ENCODE assay signal across 15 cellular contexts in genomic region chr17:3763777-3764170, GRCh38. TPM values are rescaled to one million over a fixed set of nuclear protein-coding genes. Genes with fewer than 3 reads are reported as not detected.
DNase-seq lines count a peak whose midpoint lies in the region; ATAC-seq, FAIRE-seq and TF ChIP-seq lines count a peak whose summit lies in the region.
"Had no signal": no experiment of that assay in that cellular context is flagged by ENCODE, and none has a peak within 500 bp of the region (broad histone marks: within the 10 kb centered on the region; RNA-seq: fewer than 3 reads in every experiment).

No MANE protein-coding gene starts in this region.

- H3K4me1 ChIP-seq in pancreas = no peaks in the 10 kb centered on the region
- H3K4me1 ChIP-seq: adrenal gland, thyroid gland had no signal

- H3K36me3 ChIP-seq in pancreas = no peaks in the 10 kb centered on the region
- H3K36me3 ChIP-seq: adrenal gland, thyroid gland had no signal

- peaks cover 2% of the 10 kb centered on the region for H3K9me3 Mint-ChIP-seq in CD4-positive, alpha-beta T cell
- peaks cover 0 to 13% of the 10 kb centered on the region in 2 donors for H3K9me3 Mint-ChIP-seq in activated naive CD4-positive, alpha-beta T cell treated with anti-CD3 and anti-CD28 coated beads, Interleukin-2, amount 50 U/mL, for 72 hours
- H3K9me3 Mint-ChIP-seq in naive thymus-derived CD8-positive, alpha-beta T cell = peaks cover 0 to 4% (median 0%) of the 10 kb centered on the region in 9 donors

- H3K27ac Mint-ChIP-seq in CD4-positive, alpha-beta T cell = peak overlapping the region; percentile 74
- peak overlapping the region; percentile 81 to 92 for H3K27ac Mint-ChIP-seq in activated naive CD4-positive, alpha-beta T cell treated with anti-CD3 and anti-CD28 coated beads, Interleukin-2, amount 50 U/mL, for 72 hours
- H3K27ac Mint-ChIP-seq in naive thymus-derived CD8-positive, alpha-beta T cell = peak overlapping the region in 9 of 10 donors; percentile 41 to 98 (median 83)

- no peak for ATAC-seq in CD4-positive, alpha-beta T cell (ENCODE audit: poor library complexity)
- no peak for ATAC-seq in activated naive CD4-positive, alpha-beta T cell treated with anti-CD3 and anti-CD28 coated beads, Interleukin-2, amount 50 U/mL, for 72 hours
- ATAC-seq in naive thymus-derived CD8-positive, alpha-beta T cell = no peak
- no peak for ATAC-seq in pancreas

- CTCF ChIA-PET in CD4-positive, alpha-beta T cell (lab: Charles Lee) = interaction anchor here (0.9 kb wide), 1 partner anchor 26 kb away, joined by 3 read pairs; no protein-coding TSS in a partner anchor

- no peaks in the 10 kb centered on the region for H3K27me3 Mint-ChIP-seq in CD4-positive, alpha-beta T cell
- H3K27me3 Mint-ChIP-seq in naive thymus-derived CD8-positive, alpha-beta T cell = no peaks in the 10 kb centered on the region

- FAIRE-seq in frontal cortex (lab: Jason Lieb, UNC) = no peak
- FAIRE-seq in pancreas (lab: Jason Lieb, UNC) = no peak
- FAIRE-seq: HTR-8/SVneo had no signal

- POLR2A ChIA-PET in CD4-positive, alpha-beta T cell (lab: Charles Lee) = no interaction called here
- POLR2A ChIA-PET in naive thymus-derived CD8-positive, alpha-beta T cell (lab: Charles Lee) = interaction anchor here (1.2 to 1.6 kb wide), 3 partner anchors 9 to 25 kb away, joined by 4 to 8 read pairs (median 7); no protein-coding TSS in a partner anchor

- TF ChIP-seq CTCF in CD4-positive, alpha-beta T cell (IDR thresholded peaks at IDR 0.05) = no peak
- no peak for TF ChIP-seq CTCF in GM12865 (IDR thresholded peaks at IDR 0.05; ENCODE audit: insufficient read depth, low read depth, low read length, missing control alignments)
- TF ChIP-seq CTCF in pancreas (IDR thresholded peaks at IDR 0.05) = no peak

- no peak for DNase-seq in CD4-positive, alpha-beta T cell
- DNase-seq in GM12865 (ENCODE audit: low read depth) (no peak), frontal cortex (ENCODE audit: low spot score in 2 of 2) (no peak), activated gamma-delta T cell treated with Interleukin-2 at 50 U/mL for 16 hours (no peak), germinal center (ENCODE audit: low spot score) (no peak), pancreas (no peak)
- no peak for DNase-seq in activated naive CD4-positive, alpha-beta T cell treated with anti-CD3 and anti-CD28 coated beads, Interleukin-2, amount 50 U/mL, for 72 hours (ENCODE audit: low spot score in 2 of 2)
- DNase-seq in naive thymus-derived CD8-positive, alpha-beta T cell = peak in 1 of 10 donors; percentile 31
- DNase-seq: cerebellar nuclear complex, head of caudate nucleus, kidney glomerular epithelial cell, thyroid gland had no signal

- no peak overlapping the region for H3K27ac ChIP-seq in CD4-positive, alpha-beta T cell (ENCODE audit: low read depth, low read length)
- H3K27ac ChIP-seq in pancreas = no peak overlapping the region
- H3K27ac ChIP-seq: adrenal gland, epithelial cell of prostate, thyroid gland had no signal

- H3K27me3 ChIP-seq in CD4-positive, alpha-beta T cell (ENCODE audit: control insufficient read depth, insufficient read depth, low read length) = no peaks in the 10 kb centered on the region
- H3K27me3 ChIP-seq in pancreas = no peaks in the 10 kb centered on the region
- H3K27me3 ChIP-seq: adrenal gland, thyroid gland had no signal

- no peaks in the 10 kb centered on the region for H3K36me3 Mint-ChIP-seq in CD4-positive, alpha-beta T cell (ENCODE audit: low read depth)
- peaks cover 11 to 22% of the 10 kb centered on the region in 2 donors for H3K36me3 Mint-ChIP-seq in activated naive CD4-positive, alpha-beta T cell treated with anti-CD3 and anti-CD28 coated beads, Interleukin-2, amount 50 U/mL, for 72 hours
- peaks cover 0 to 10% (median 0%) of the 10 kb centered on the region in 3 donors for H3K36me3 Mint-ChIP-seq in naive thymus-derived CD8-positive, alpha-beta T cell

- intact Hi-C loops in CD4-positive, alpha-beta T cell (cut with DNase I, micrococcal nuclease) = no loop called here
- intact Hi-C loops in pancreas (cut with DNase I) = no loop called here

- no peaks in the 10 kb centered on the region for H3K9me3 ChIP-seq in CD4-positive, alpha-beta T cell (ENCODE audit: control insufficient read depth, low read length)
- no peaks in the 10 kb centered on the region for H3K9me3 ChIP-seq in pancreas
- H3K9me3 ChIP-seq: adrenal gland, thyroid gland had no signal

- 66 to 67% methylated on average over 3 of the region's 3 CpGs for WGBS in pancreas, 2 donors

- peak overlapping the region; percentile 54 for H3K4me3 Mint-ChIP-seq in CD4-positive, alpha-beta T cell
- peak overlapping the region in 7 of 10 donors; percentile 49 to 91 (median 61) for H3K4me3 Mint-ChIP-seq in naive thymus-derived CD8-positive, alpha-beta T cell

- H3K4me1 Mint-ChIP-seq in CD4-positive, alpha-beta T cell (ENCODE audit: low read depth) = peaks cover 51% of the 10 kb centered on the region
- H3K4me1 Mint-ChIP-seq in naive thymus-derived CD8-positive, alpha-beta T cell = peaks cover 30 to 66% (median 63%) of the 10 kb centered on the region in 4 donors

- H3K4me3 ChIP-seq in GM12865 (ENCODE audit: low read depth, low read length) (peak overlapping the region; percentile 36), pancreas (no peak overlapping the region)
- H3K4me3 ChIP-seq: adrenal gland, thyroid gland had no signal

RNA-seq across cellular contexts. Expression of gene ITGAE, which starts 37.2 kb away (rescaled TPM):
- total RNA-seq in CD4-positive, alpha-beta T cell = 10 to 100 TPM; 15.8 to 18.3 TPM
- 10 to 100 TPM; 36.7 to 48.0 TPM for total RNA-seq in activated naive CD4-positive, alpha-beta T cell treated with anti-CD3 and anti-CD28 coated beads, Interleukin-2, amount 50 U/mL, for 72 hours
- 10 to 100 TPM; 24.5 to 26.8 TPM for total RNA-seq in naive thymus-derived CD8-positive, alpha-beta T cell
- 10 to 100 TPM; 52.7 to 58.1 (median 55.6) TPM for polyA plus RNA-seq in naive thymus-derived CD8-positive, alpha-beta T cell
- 11.0 TPM for total RNA-seq in frontal cortex
- 1 to 10 TPM; 4.4 to 9.7 (median 6.7) TPM for total RNA-seq in pancreas
- 10 to 100 TPM; 19.3 to 29.0 TPM for polyA plus RNA-seq in pancreas

RNA-seq across cellular contexts. Expression of gene HASPIN, which starts 40.1 kb away (rescaled TPM):
- total RNA-seq in CD4-positive, alpha-beta T cell = under 1 TPM; 0.22 to 0.25 TPM
- total RNA-seq in activated naive CD4-positive, alpha-beta T cell treated with anti-CD3 and anti-CD28 coated beads, Interleukin-2, amount 50 U/mL, for 72 hours = 10 to 100 TPM; 24.0 to 26.6 TPM
- under 1 TPM; 0.38 to 0.57 TPM for total RNA-seq in naive thymus-derived CD8-positive, alpha-beta T cell
- under 1 TPM in 2 of 3 donors, not detected in 1; 0.13 to 0.28 TPM for polyA plus RNA-seq in naive thymus-derived CD8-positive, alpha-beta T cell
- 0.82 TPM for total RNA-seq in frontal cortex
- total RNA-seq in pancreas = under 1 TPM; 0.05 to 0.31 (median 0.21) TPM
- polyA plus RNA-seq in pancreas = not detected

Comparison
In these comparisons a context has a peak if more than half of its experiments do, and no peak if none do; other contexts are left out.
1. RNA of gene HASPIN, which starts 40.1 kb away (total RNA-seq): 24.0 to 26.6 TPM in activated naive CD4-positive, alpha-beta T cell treated with anti-CD3 and anti-CD28 coated beads, Interleukin-2, amount 50 U/mL, for 72 hours; 0.82 TPM in frontal cortex (single experiment), 0.38 to 0.57 TPM in naive thymus-derived CD8-positive, alpha-beta T cell, 0.22 to 0.25 TPM in CD4-positive, alpha-beta T cell and 0.05 to 0.31 TPM in pancreas; every median in the first group is over 10 times any median in the second.
2. Peak in every context shown above with its lines, with median percentiles within 50 percentile points of each other: H3K27ac Mint-ChIP-seq.